In genomic region chr12:17148706-17149105, GRCh38 we compare ENCODE assay signal across 20 cellular contexts.
"Had no signal": no experiment of that assay in that cellular context is flagged by ENCODE, and none has a peak within 500 bp of the region (broad histone marks: within the 10 kb centered on the region; RNA-seq: fewer than 3 reads in every experiment).

No MANE protein-coding gene starts in this region.

- H3K4me1 Mint-ChIP-seq: brain; central memory CD8-positive, alpha-beta T cell; memory B cell; neural crest cell had no signal

- DNase-seq: activated CD4-positive, alpha-beta memory T cell treated with anti-CD3 and anti-CD28 coated beads for 36 hours; activated gamma-delta T cell; activated T-cell treated with anti-CD3 and anti-CD28 coated beads, Interleukin-2, amount 50 U/mL, for 4 hours; amygdala; cortex of kidney; effector memory CD4-positive, alpha-beta T cell; left ventricle myocardium inferior; ovary; stimulated activated CD4-positive, alpha-beta T cell treated with anti-CD3 and anti-CD28 coated beads, Interleukin-4, amount 100 ng/mL, for 1 hour; stimulated activated CD8-positive, alpha-beta memory T cell treated with anti-CD3 and anti-CD28 coated beads, Interleukin-4, amount 100 ng/mL, for 48 hours; stimulated activated naive CD8-positive, alpha-beta T cell treated with anti-CD3 and anti-CD28 coated beads, Interleukin-15, Interleukin-2, amounts not matched to agents 100 U/mL and 50 U/mL, for 24 hours had no signal

- H3K27ac Mint-ChIP-seq: activated CD4-positive, alpha-beta memory T cell treated with anti-CD3 and anti-CD28 coated beads for 36 hours; activated naive CD8-positive, alpha-beta T cell; brain; memory B cell had no signal

- H3K4me1 ChIP-seq: gastroesophageal sphincter, left ventricle myocardium inferior, suprapubic skin had no signal

- H3K4me3 ChIP-seq: gastroesophageal sphincter, left ventricle myocardium inferior, ovary, suprapubic skin had no signal

- H3K36me3 ChIP-seq: gastroesophageal sphincter, left ventricle myocardium inferior, ovary, suprapubic skin had no signal

- FAIRE-seq: keratinocyte had no signal

- ATAC-seq: activated T-cell treated with anti-CD3 and anti-CD28 coated beads, Interleukin-2, amount 50 U/mL, for 4 hours; gastroesophageal sphincter; stimulated activated naive CD8-positive, alpha-beta T cell treated with anti-CD3 and anti-CD28 coated beads, Interleukin-15, Interleukin-2, amounts not matched to agents 100 U/mL and 50 U/mL, for 24 hours had no signal

- H3K27me3 ChIP-seq: gastroesophageal sphincter, ovary, suprapubic skin had no signal

- H3K27me3 Mint-ChIP-seq: activated CD4-positive, alpha-beta memory T cell treated with anti-CD3 and anti-CD28 coated beads for 36 hours; activated naive CD8-positive, alpha-beta T cell; central memory CD8-positive, alpha-beta T cell; memory B cell had no signal

- H3K27ac ChIP-seq: epithelial cell of prostate, gastroesophageal sphincter, left ventricle myocardium inferior, ovary, suprapubic skin had no signal

- H3K9me3 ChIP-seq: ovary had no signal

- H3K36me3 Mint-ChIP-seq: activated CD4-positive, alpha-beta memory T cell treated with anti-CD3 and anti-CD28 coated beads for 36 hours; activated naive CD8-positive, alpha-beta T cell; brain; memory B cell had no signal

- H3K4me3 Mint-ChIP-seq: activated CD4-positive, alpha-beta memory T cell treated with anti-CD3 and anti-CD28 coated beads for 36 hours; activated naive CD8-positive, alpha-beta T cell; activated T-cell treated with anti-CD3 and anti-CD28 coated beads, Interleukin-2, amount 50 U/mL, for 4 hours; brain; central memory CD8-positive, alpha-beta T cell; memory B cell; neural crest cell had no signal
